8 cellular contexts compared by ENCODE assay signal in genomic region chr3:14925729-14926591, GRCh38. TPM values are rescaled to one million over a fixed set of nuclear protein-coding genes. Genes with fewer than 3 reads are reported as not detected.
DNase-seq lines count a peak whose midpoint lies in the region; ATAC-seq, FAIRE-seq and TF ChIP-seq lines count a peak whose summit lies in the region.

No MANE protein-coding gene starts in this region.

- H3K4me3 ChIP-seq in H7 (ENCODE audit: insufficient read depth, low read depth, low read length) (no peak overlapping the region), brain microvascular endothelial cell (ENCODE audit: low read depth, low read length) (no peak overlapping the region), kidney (ENCODE audit: low read length in 2 of 2) (no peak overlapping the region), tibial nerve (no peak overlapping the region)

- H3K27ac ChIP-seq in brain microvascular endothelial cell (no peak overlapping the region), kidney (ENCODE audit: low read depth in 2 of 2, low read length in 2 of 2) (no peak overlapping the region), tibial nerve (no peak overlapping the region)

- WGBS in tibial nerve, 2 donors, result 65 to 73% methylated on average over 9 of the region's 9 CpGs

- DNase-seq in Calu3 (peak; percentile 52), H7 (peak; percentile 77), NCI-H748 (lab: John Stamatoyannopoulos, UW; ENCODE audit: unreplicated experiment) (peak; percentile 56), brain microvascular endothelial cell (peak; percentile 56), kidney (no peak), tibial nerve (ENCODE audit: low spot score in 2 of 2) (no peak)
- no peak for DNase-seq in effector CD4-positive, alpha-beta T cell

- H3K9me3 Mint-ChIP-seq in Calu3 (ENCODE audit: low read depth, unreplicated experiment), result no peaks in the 10 kb centered on the region

- H3K9me3 ChIP-seq in kidney (ENCODE audit: control insufficient read depth in 1 of 2, low read length in 2 of 2) (no peaks in the 10 kb centered on the region), tibial nerve (no peaks in the 10 kb centered on the region)

- H3K9ac ChIP-seq in kidney (ENCODE audit: low read length in 2 of 2), result no peak overlapping the region

- no peak overlapping the region for H3K27ac Mint-ChIP-seq in Calu3 (ENCODE audit: unreplicated experiment)

- H3K27me3 ChIP-seq in H7 (ENCODE audit: control insufficient read depth, insufficient read depth, low read length), result no peaks in the 10 kb centered on the region
- no peaks in the 10 kb centered on the region for H3K27me3 ChIP-seq in brain microvascular endothelial cell (replicated peaks)
- H3K27me3 ChIP-seq in tibial nerve, result no peaks in the 10 kb centered on the region

- no TSS peak for BruUV-seq in Calu3 (replicated peaks; lab: Mats Ljungman, UMichigan)

- no peaks in the 10 kb centered on the region for H3K36me3 Mint-ChIP-seq in Calu3 (ENCODE audit: insufficient read depth, unreplicated experiment)

- no peak for TF ChIP-seq POLR2A in tibial nerve (IDR thresholded peaks at IDR 0.05)

- in situ Hi-C loops in brain microvascular endothelial cell (cut with HindIII; ENCODE audit: low pct_ligation_motif_present, low sequenced_read_pairs), result no loop called here

- CTCF ChIA-PET in Calu3 (lab: Charles Lee), result interaction anchor here (0.5 to 1.1 kb wide), 3 partner anchors 21 to 448 kb away, joined by 3 to 4 read pairs (median 3); partner anchors contain the start of gene RBSN

- H3K27me3 Mint-ChIP-seq in Calu3 (ENCODE audit: unreplicated experiment), result peaks cover 29% of the 10 kb centered on the region

- H3K36me3 ChIP-seq in H7 (replicated peaks; ENCODE audit: control insufficient read depth, insufficient read depth, low read length), result peaks cover 3% of the 10 kb centered on the region
- no peaks in the 10 kb centered on the region for H3K36me3 ChIP-seq in brain microvascular endothelial cell (replicated peaks)
- H3K36me3 ChIP-seq in kidney (ENCODE audit: control insufficient read depth in 1 of 2, insufficient read depth in 2 of 2, low read length in 2 of 2), result peaks cover 2 to 7% of the 10 kb centered on the region in 2 donors
- peaks cover 0 to 37% (median 0%) of the 10 kb centered on the region in 3 donors for H3K36me3 ChIP-seq in tibial nerve

- no peak overlapping the region for H3K4me3 Mint-ChIP-seq in Calu3 (ENCODE audit: low read depth, unreplicated experiment)

- no peak for TF ChIP-seq EP300 in tibial nerve (IDR thresholded peaks at IDR 0.05)

- TF ChIP-seq CTCF in Calu3 (IDR thresholded peaks at IDR 0.05; ENCODE audit: unreplicated experiment) (peak; percentile 64), brain microvascular endothelial cell (IDR thresholded peaks at IDR 0.05; ENCODE audit: low read depth, low read length, missing control alignments) (peak; percentile 80), kidney (IDR thresholded peaks at IDR 0.05; ENCODE audit: borderline replicate concordance, extremely low read depth, insufficient read depth) (peak; percentile 60), tibial nerve (IDR thresholded peaks at IDR 0.05) (peak; percentile 62 to 83 (median 73))

- ATAC-seq in GM18519 (IDR thresholded peaks at IDR 0.05; ENCODE audit: low FRiP score, unreplicated experiment), result no peak

- no peak for FAIRE-seq in kidney (lab: Jason Lieb, UNC)

- H3K4me1 Mint-ChIP-seq in Calu3 (ENCODE audit: low read depth, unreplicated experiment), result no peaks in the 10 kb centered on the region

- intact Hi-C loops in Calu3 (cut with micrococcal nuclease; ENCODE audit: unreplicated experiment) (loop anchor here (5.0 to 10.0 kb wide), 4 partner anchors 99 to 279 kb away; partner anchors contain the start of genes CAPN7 and MRPS25), kidney (cut with DNase I) (no loop called here)

- H3K4me1 ChIP-seq in kidney (ENCODE audit: control insufficient read depth in 1 of 2, insufficient read depth in 1 of 2, low read depth in 1 of 2, low read length in 2 of 2), result peaks cover 0 to 4% of the 10 kb centered on the region in 2 donors
- peaks cover 0 to 5% (median 0%) of the 10 kb centered on the region in 4 donors for H3K4me1 ChIP-seq in tibial nerve

RNA-seq across cellular contexts. Expression of gene NR2C2, which starts 21.4 kb away (rescaled TPM):
- total RNA-seq in Calu3 (2022) (33.5 and 41.5 TPM in 2 replicates), kidney (43.6 TPM), tibial nerve (10 to 100 TPM; 34.5 to 54.3 (median 44.4) TPM)
- 14.7 and 25.6 TPM in 2 replicates for total RNA-seq in H7 (2014; rRNA removed; shearing (Covaris generic))
- polyA plus RNA-seq in kidney (ENCODE audit: insufficient read depth, low read depth, low replicate concordance), result 3.5 TPM

Comparison
In these comparisons a context has a peak if more than half of its experiments do, and no peak if none do; other contexts are left out.
1. DNase-seq: peak in Calu3 (single experiment), H7 (single experiment), NCI-H748 (single experiment) and brain microvascular endothelial cell (single experiment); none in kidney (single experiment), tibial nerve (0 of 2) and effector CD4-positive, alpha-beta T cell (single experiment).
2. Peak in every context shown above with its lines, with median percentiles within 50 percentile points of each other: CTCF ChIP-seq.